In genomic region chr1:28518000-28518744, GRCh38 we compare ENCODE assay signal across 8 cellular contexts. TPM values are rescaled to one million over a fixed set of nuclear protein-coding genes. Genes with fewer than 3 reads are reported as not detected.
DNase-seq lines count a peak whose midpoint lies in the region; ATAC-seq and TF ChIP-seq lines count a peak whose summit lies in the region.

No MANE protein-coding gene starts in this region.

- WGBS in gastroesophageal sphincter (ENCODE audit: low coverage in 1 of 2), 2 donors: 0% methylated on average over 1 of the region's 92 CpGs; no CpG with 5 or more reads in 1 of the 2 donors
- WGBS in testis, 2 donors: 0 to 1% methylated on average over 5 to 27 of the region's 92 CpGs

- H3K27ac ChIP-seq in gastroesophageal sphincter (peak overlapping the region in 3 of 4 donors; percentile 87 to 90 (median 89)), testis (peak overlapping the region; percentile 56 to 78)

- ATAC-seq in gastroesophageal sphincter: peak; percentile 96

- H3K9me3 ChIP-seq in gastroesophageal sphincter (no peaks in the 10 kb centered on the region), testis (no peaks in the 10 kb centered on the region)

- TF ChIP-seq POLR2A in gastroesophageal sphincter (IDR thresholded peaks at IDR 0.05): no peak
- TF ChIP-seq POLR2A in testis (IDR thresholded peaks at IDR 0.05): no peak

- H3K36me3 ChIP-seq in gastroesophageal sphincter (peaks cover 0 to 24% of the 10 kb centered on the region in 2 donors), testis (ENCODE audit: low read depth, missing control alignments) (no peaks in the 10 kb centered on the region)

- H3K4me1 ChIP-seq in gastroesophageal sphincter (peaks cover 5 to 19% (median 8%) of the 10 kb centered on the region in 3 donors), testis (peaks cover 11% of the 10 kb centered on the region)

- intact Hi-C loops in testis (cut with DNase I; ENCODE audit: low total_unique reads): loop anchor here (5.0 kb wide), 1 partner anchor 84 kb away; no protein-coding TSS in a partner anchor

- H3K27me3 ChIP-seq in gastroesophageal sphincter (no peaks in the 10 kb centered on the region), testis (no peaks in the 10 kb centered on the region)

- DNase-seq in GDM1 (lab: John Stamatoyannopoulos, UW) (peak; percentile 78), H4 (ENCODE audit: low spot score) (peak; percentile 74), M059J (ENCODE audit: low read depth) (peak; percentile 89), SHP77 treated with DMSO at 0.1 percent for 48 hours (lab: John Stamatoyannopoulos, UW) (peak; percentile 42), occipital lobe (lab: John Stamatoyannopoulos, UW) (peak; percentile 66), testis (peak; percentile 93)
- DNase-seq in activated naive CD4-positive, alpha-beta T cell (lab: John Stamatoyannopoulos, UW): peak; percentile 80 to 85 (median 84)

- TF ChIP-seq CTCF in gastroesophageal sphincter (IDR thresholded peaks at IDR 0.05) (peak; percentile 97 to 99 (median 98)), testis (IDR thresholded peaks at IDR 0.05) (peak; percentile 97 to 99 (median 98))

- H3K4me3 ChIP-seq in gastroesophageal sphincter: peak overlapping the region; percentile 30 to 73
- peak overlapping the region; percentile 70 to 76 for H3K4me3 ChIP-seq in testis

- no peak for TF ChIP-seq EP300 in gastroesophageal sphincter (IDR thresholded peaks at IDR 0.05)

RNA-seq across cellular contexts. Expression of gene RCC1, which starts 12.3 kb away (rescaled TPM):
- total RNA-seq in H4 (2014; rRNA removed; shearing (Covaris generic)): 63.2 and 65.6 TPM in 2 replicates
- 36.8 and 49.1 TPM in 2 replicates for total RNA-seq in M059J (2014; rRNA removed; shearing (Covaris generic))
- total RNA-seq in gastroesophageal sphincter (10 to 100 TPM in 3 of 4 donors, 1 to 10 TPM in 1; 5.8 to 21.6 (median 12.7) TPM), occipital lobe (13.4 TPM), testis (10 to 100 TPM; 25.9 to 43.2 TPM)
- 96.9 TPM for polyA plus RNA-seq in testis (ENCODE audit: insufficient read depth, low read depth, low replicate concordance)

RNA-seq across cellular contexts. Expression of gene TRNAU1AP, which starts 34.7 kb away (rescaled TPM):
- total RNA-seq in H4 (2014; rRNA removed; shearing (Covaris generic)): 25.6 and 25.8 TPM in 2 replicates
- total RNA-seq in M059J (2014; rRNA removed; shearing (Covaris generic)): 24.0 and 32.6 TPM in 2 replicates
- total RNA-seq in gastroesophageal sphincter (10 to 100 TPM; 18.5 to 25.0 (median 21.8) TPM), occipital lobe (39.8 TPM), testis (10 to 100 TPM; 15.5 to 22.5 TPM)
- polyA plus RNA-seq in testis (ENCODE audit: insufficient read depth, low read depth, low replicate concordance): 19.8 TPM

Comparison
In these comparisons a context has a peak if more than half of its experiments do, and no peak if none do; other contexts are left out.
1. Peak in every context shown above with its lines: DNase-seq, ATAC-seq, H3K4me3 ChIP-seq and H3K27ac ChIP-seq.
2. DNase-seq: peak in every context shown above with its lines; median percentile 93 in testis; 89 in M059J; 84 in activated naive CD4-positive, alpha-beta T cell; 78 in GDM1; 74 in H4; 66 in occipital lobe; 42 in SHP77 treated with DMSO at 0.1 percent for 48 hours.